27 cellular contexts compared by ENCODE assay signal in genomic region chr10:30917790-30918189, GRCh38.
"Had no signal": no experiment of that assay in that cellular context is flagged by ENCODE, and none has a peak within 500 bp of the region (broad histone marks: within the 10 kb centered on the region; RNA-seq: fewer than 3 reads in every experiment).

No MANE protein-coding gene starts in this region.

- H3K4me3 Mint-ChIP-seq: activated CD4-positive, alpha-beta memory T cell treated with anti-CD3 and anti-CD28 coated beads for 36 hours; activated CD4-positive, alpha-beta T cell treated with anti-CD3 and anti-CD28 coated beads, Interleukin-2, amount 10 ng/mL, durations not matched to agents 24 days and 14 days; activated naive CD4-positive, alpha-beta T cell treated with anti-CD3 and anti-CD28 coated beads for 36 hours; activated naive CD8-positive, alpha-beta T cell; activated T-helper 17 cell treated with anti-CD3 and anti-CD28 coated beads, Interleukin-2, amount 50 U/mL, for 72 hours; T-helper 17 cell; WTC11 had no signal

- H3K4me3 ChIP-seq: cardiac muscle cell, K562, Peyer's patch, SJSA1 had no signal

- H3K4me1 Mint-ChIP-seq: activated CD4-positive, alpha-beta T cell treated with anti-CD3 and anti-CD28 coated beads, Interleukin-2, amount 10 ng/mL, durations not matched to agents 24 days and 14 days; activated T-helper 17 cell treated with anti-CD3 and anti-CD28 coated beads, Interleukin-2, amount 50 U/mL, for 72 hours had no signal

- H3K27me3 ChIP-seq: brain microvascular endothelial cell, cardiac muscle cell, Peyer's patch, SJSA1 had no signal

- H3K36me3 ChIP-seq: brain microvascular endothelial cell, cardiac muscle cell, Peyer's patch, SJSA1 had no signal

- H3K36me3 Mint-ChIP-seq: activated CD4-positive, alpha-beta memory T cell treated with anti-CD3 and anti-CD28 coated beads for 36 hours; WTC11 had no signal

- H3K9me3 ChIP-seq: Peyer's patch, SJSA1 had no signal

- ATAC-seq: activated T-helper 17 cell treated with anti-CD3 and anti-CD28 coated beads, Interleukin-2, amount 50 U/mL, for 72 hours; K562; T-helper 17 cell; WTC11 had no signal

- FAIRE-seq: K562 had no signal

- H3K9me3 Mint-ChIP-seq: activated CD4-positive, alpha-beta memory T cell treated with anti-CD3 and anti-CD28 coated beads for 36 hours; activated CD4-positive, alpha-beta T cell treated with anti-CD3 and anti-CD28 coated beads, Interleukin-2, amount 10 ng/mL, durations not matched to agents 24 days and 14 days; activated naive CD4-positive, alpha-beta T cell treated with anti-CD3 and anti-CD28 coated beads for 36 hours; WTC11 had no signal

- H3K27ac Mint-ChIP-seq: activated CD4-positive, alpha-beta memory T cell treated with anti-CD3 and anti-CD28 coated beads for 36 hours; activated CD4-positive, alpha-beta T cell treated with anti-CD3 and anti-CD28 coated beads, Interleukin-2, amount 10 ng/mL, durations not matched to agents 24 days and 14 days; activated naive CD4-positive, alpha-beta T cell treated with anti-CD3 and anti-CD28 coated beads for 36 hours; activated naive CD8-positive, alpha-beta T cell; activated T-helper 17 cell treated with anti-CD3 and anti-CD28 coated beads, Interleukin-2, amount 50 U/mL, for 72 hours; T-helper 17 cell; WTC11 had no signal

- H3K4me1 ChIP-seq: Peyer's patch, SJSA1 had no signal

- DNase-seq: activated CD4-positive, alpha-beta memory T cell treated with anti-CD3 and anti-CD28 coated beads for 36 hours; activated CD4-positive, alpha-beta T cell treated with anti-CD3 and anti-CD28 coated beads, Interleukin-2, amount 10 ng/mL, durations not matched to agents 24 days and 14 days; activated CD4-positive, CD25-positive, alpha-beta regulatory T cell treated with anti-CD3 and anti-CD28 coated beads, Interleukin-2, amount 50 U/mL, for 72 hours; activated CD8-positive, alpha-beta memory T cell treated with anti-CD3 and anti-CD28 coated beads for 24 hours; activated gamma-delta T cell; activated naive CD4-positive, alpha-beta T cell treated with anti-CD3 and anti-CD28 coated beads for 36 hours; activated T-cell treated with anti-CD3 and anti-CD28 coated beads, Interleukin-2, amount 50 U/mL, for 48 hours; brain microvascular endothelial cell; Karpas-422; NCI-H1092; NCI-H1417; NCI-H1694; NCI-H2029; NCI-H2107; NCI-H2171 treated with DMSO at 0.1 percent for 48 hours; NCI-H510A treated with DMSO at 0.1 percent for 48 hours; Peyer's patch; SHP77; T-helper 17 cell; T-helper 9 cell had no signal

- H3K27ac ChIP-seq: brain microvascular endothelial cell, cardiac muscle cell, Peyer's patch, RWPE1, SJSA1 had no signal

- H3K27me3 Mint-ChIP-seq: activated CD4-positive, alpha-beta memory T cell treated with anti-CD3 and anti-CD28 coated beads for 36 hours; activated CD4-positive, alpha-beta T cell treated with anti-CD3 and anti-CD28 coated beads, Interleukin-2, amount 10 ng/mL, durations not matched to agents 24 days and 14 days; activated naive CD8-positive, alpha-beta T cell; activated T-helper 17 cell treated with anti-CD3 and anti-CD28 coated beads, Interleukin-2, amount 50 U/mL, for 72 hours; T-helper 17 cell had no signal
